1 cellular context compared by ENCODE assay signal in the genomic region with DNA sequence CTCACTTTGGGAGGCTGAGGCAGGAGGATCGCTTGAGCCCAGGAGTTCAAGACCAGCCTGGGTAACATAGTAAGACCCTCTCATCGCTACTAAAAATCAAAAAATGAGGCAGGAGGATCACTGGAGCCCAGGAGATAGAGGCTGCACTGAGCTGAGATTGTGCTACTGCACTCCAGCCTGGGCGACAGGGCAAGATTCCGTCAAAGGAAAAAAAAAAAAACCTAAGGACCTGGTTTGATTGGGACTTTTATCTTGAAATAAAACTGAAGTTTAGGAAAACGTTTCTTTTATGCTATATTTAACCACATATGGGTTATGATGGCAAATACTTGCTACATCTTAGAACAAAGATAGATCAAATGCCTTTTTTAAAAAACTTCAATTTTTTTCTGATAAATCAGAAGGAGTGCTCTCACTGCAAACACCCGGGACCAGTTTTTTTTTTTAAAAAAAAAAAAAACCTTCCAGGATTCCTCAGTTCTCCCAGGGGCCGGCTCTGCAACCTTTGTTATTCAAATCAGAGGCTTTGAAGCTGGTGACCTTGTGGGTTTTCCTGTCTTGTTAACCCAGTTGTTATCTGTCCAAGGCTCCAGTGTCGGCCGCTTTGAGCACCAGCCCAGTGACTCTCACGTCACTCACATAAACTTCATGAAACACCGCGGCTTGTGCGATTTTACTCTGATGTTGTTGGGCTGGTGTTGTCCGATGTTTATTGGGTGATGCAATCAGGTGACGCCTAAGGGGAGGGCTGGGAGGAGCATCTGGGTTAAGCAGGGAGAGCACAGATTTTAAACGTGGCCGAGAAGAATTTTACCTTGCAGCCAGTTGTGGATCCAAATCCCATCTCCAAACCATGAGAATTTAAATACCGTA.
TF ChIP-seq lines count a peak whose summit lies in the region.

No MANE protein-coding gene starts in this region.

TF ChIP-seq in HepG2, 621 proteins besides CTCF, POLR2A, EP300 and RAD21 (continued from another document and continues in another):
- TF ChIP-seq, protein P1, sequence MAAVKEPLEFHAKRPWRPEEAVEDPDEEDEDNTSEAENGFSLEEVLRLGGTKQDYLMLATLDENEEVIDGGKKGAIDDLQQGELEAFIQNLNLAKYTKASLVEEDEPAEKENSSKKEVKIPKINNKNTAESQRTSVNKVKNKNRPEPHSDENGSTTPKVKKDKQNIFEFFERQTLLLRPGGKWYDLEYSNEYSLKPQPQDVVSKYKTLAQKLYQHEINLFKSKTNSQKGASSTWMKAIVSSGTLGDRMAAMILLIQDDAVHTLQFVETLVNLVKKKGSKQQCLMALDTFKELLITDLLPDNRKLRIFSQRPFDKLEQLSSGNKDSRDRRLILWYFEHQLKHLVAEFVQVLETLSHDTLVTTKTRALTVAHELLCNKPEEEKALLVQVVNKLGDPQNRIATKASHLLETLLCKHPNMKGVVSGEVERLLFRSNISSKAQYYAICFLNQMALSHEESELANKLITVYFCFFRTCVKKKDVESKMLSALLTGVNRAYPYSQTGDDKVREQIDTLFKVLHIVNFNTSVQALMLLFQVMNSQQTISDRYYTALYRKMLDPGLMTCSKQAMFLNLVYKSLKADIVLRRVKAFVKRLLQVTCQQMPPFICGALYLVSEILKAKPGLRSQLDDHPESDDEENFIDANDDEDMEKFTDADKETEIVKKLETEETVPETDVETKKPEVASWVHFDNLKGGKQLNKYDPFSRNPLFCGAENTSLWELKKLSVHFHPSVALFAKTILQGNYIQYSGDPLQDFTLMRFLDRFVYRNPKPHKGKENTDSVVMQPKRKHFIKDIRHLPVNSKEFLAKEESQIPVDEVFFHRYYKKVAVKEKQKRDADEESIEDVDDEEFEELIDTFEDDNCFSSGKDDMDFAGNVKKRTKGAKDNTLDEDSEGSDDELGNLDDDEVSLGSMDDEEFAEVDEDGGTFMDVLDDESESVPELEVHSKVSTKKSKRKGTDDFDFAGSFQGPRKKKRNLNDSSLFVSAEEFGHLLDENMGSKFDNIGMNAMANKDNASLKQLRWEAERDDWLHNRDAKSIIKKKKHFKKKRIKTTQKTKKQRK (IDR thresholded peaks at IDR 0.05; ENCODE audit: low read length) = no peak
- TF ChIP-seq PHF20 (CRISPR knock-in tag; IDR thresholded peaks at IDR 0.05) (no peak), ZSCAN30 (CRISPR knock-in tag; IDR thresholded peaks at IDR 0.05) (no peak), NR1H2 (CRISPR knock-in tag; IDR thresholded peaks at IDR 0.05; ENCODE audit: borderline replicate concordance, low read depth) (no peak), ZNF274 (CRISPR knock-in tag; IDR thresholded peaks at IDR 0.05) (no peak), KDM3A (CRISPR knock-in tag; IDR thresholded peaks at IDR 0.05; ENCODE audit: low read depth) (0 out of 2 replicates have a peak, but pooled peaks have one; percentile 25), ARNT (IDR thresholded peaks at IDR 0.05) (no peak), ARID2 (CRISPR knock-in tag; IDR thresholded peaks at IDR 0.05; ENCODE audit: borderline replicate concordance) (no peak), ZNF326 (CRISPR knock-in tag; IDR thresholded peaks at IDR 0.05; ENCODE audit: borderline replicate concordance) (no peak), GLI4 (CRISPR knock-in tag; IDR thresholded peaks at IDR 0.05; ENCODE audit: borderline replicate concordance) (no peak), FOXA3 (CRISPR knock-in tag; IDR thresholded peaks at IDR 0.05) (peak; percentile 90), ZSCAN9 (CRISPR knock-in tag; IDR thresholded peaks at IDR 0.05; ENCODE audit: borderline replicate concordance) (0 out of 2 replicates have a peak, but pooled peaks have one; percentile 45), MATR3 (CRISPR knock-in tag; IDR thresholded peaks at IDR 0.05) (no peak), HES4 (CRISPR knock-in tag; IDR thresholded peaks at IDR 0.05; ENCODE audit: borderline replicate concordance) (no peak), SRSF9 (IDR thresholded peaks at IDR 0.05; ENCODE audit: borderline replicate concordance, insufficient read depth, low read depth, low read length, poor library complexity, severe bottlenecking) (no peak), RORA (CRISPR knock-in tag; IDR thresholded peaks at IDR 0.05) (no peak), ZFP36 (IDR thresholded peaks at IDR 0.05; ENCODE audit: borderline replicate concordance, low read depth, low read length, partially characterized antibody) (no peak), ZNF776 (CRISPR knock-in tag; IDR thresholded peaks at IDR 0.05) (no peak)
- TF ChIP-seq, protein P2, sequence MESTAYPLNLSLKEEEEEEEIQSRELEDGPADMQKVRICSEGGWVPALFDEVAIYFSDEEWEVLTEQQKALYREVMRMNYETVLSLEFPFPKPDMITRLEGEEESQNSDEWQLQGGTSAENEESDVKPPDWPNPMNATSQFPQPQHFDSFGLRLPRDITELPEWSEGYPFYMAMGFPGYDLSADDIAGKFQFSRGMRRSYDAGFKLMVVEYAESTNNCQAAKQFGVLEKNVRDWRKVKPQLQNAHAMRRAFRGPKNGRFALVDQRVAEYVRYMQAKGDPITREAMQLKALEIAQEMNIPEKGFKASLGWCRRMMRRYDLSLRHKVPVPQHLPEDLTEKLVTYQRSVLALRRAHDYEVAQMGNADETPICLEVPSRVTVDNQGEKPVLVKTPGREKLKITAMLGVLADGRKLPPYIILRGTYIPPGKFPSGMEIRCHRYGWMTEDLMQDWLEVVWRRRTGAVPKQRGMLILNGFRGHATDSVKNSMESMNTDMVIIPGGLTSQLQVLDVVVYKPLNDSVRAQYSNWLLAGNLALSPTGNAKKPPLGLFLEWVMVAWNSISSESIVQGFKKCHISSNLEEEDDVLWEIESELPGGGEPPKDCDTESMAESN (CRISPR knock-in tag; conservative IDR thresholded peaks at IDR 0.05) = no peak
- TF ChIP-seq, protein P3, sequence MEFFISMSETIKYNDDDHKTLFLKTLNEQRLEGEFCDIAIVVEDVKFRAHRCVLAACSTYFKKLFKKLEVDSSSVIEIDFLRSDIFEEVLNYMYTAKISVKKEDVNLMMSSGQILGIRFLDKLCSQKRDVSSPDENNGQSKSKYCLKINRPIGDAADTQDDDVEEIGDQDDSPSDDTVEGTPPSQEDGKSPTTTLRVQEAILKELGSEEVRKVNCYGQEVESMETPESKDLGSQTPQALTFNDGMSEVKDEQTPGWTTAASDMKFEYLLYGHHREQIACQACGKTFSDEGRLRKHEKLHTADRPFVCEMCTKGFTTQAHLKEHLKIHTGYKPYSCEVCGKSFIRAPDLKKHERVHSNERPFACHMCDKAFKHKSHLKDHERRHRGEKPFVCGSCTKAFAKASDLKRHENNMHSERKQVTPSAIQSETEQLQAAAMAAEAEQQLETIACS (CRISPR knock-in tag; IDR thresholded peaks at IDR 0.05) = no peak
- TF ChIP-seq, protein P4, sequence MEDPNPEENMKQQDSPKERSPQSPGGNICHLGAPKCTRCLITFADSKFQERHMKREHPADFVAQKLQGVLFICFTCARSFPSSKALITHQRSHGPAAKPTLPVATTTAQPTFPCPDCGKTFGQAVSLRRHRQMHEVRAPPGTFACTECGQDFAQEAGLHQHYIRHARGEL (CRISPR knock-in tag; IDR thresholded peaks at IDR 0.05) = no peak
- TF ChIP-seq, protein P5, sequence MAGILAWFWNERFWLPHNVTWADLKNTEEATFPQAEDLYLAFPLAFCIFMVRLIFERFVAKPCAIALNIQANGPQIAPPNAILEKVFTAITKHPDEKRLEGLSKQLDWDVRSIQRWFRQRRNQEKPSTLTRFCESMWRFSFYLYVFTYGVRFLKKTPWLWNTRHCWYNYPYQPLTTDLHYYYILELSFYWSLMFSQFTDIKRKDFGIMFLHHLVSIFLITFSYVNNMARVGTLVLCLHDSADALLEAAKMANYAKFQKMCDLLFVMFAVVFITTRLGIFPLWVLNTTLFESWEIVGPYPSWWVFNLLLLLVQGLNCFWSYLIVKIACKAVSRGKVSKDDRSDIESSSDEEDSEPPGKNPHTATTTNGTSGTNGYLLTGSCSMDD (CRISPR knock-in tag; IDR thresholded peaks at IDR 0.05) = no peak
- TF ChIP-seq, protein P6, sequence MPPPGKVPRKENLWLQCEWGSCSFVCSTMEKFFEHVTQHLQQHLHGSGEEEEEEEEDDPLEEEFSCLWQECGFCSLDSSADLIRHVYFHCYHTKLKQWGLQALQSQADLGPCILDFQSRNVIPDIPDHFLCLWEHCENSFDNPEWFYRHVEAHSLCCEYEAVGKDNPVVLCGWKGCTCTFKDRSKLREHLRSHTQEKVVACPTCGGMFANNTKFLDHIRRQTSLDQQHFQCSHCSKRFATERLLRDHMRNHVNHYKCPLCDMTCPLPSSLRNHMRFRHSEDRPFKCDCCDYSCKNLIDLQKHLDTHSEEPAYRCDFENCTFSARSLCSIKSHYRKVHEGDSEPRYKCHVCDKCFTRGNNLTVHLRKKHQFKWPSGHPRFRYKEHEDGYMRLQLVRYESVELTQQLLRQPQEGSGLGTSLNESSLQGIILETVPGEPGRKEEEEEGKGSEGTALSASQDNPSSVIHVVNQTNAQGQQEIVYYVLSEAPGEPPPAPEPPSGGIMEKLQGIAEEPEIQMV (CRISPR knock-in tag; IDR thresholded peaks at IDR 0.05; ENCODE audit: low read depth) = no peak
- TF ChIP-seq, protein P7, sequence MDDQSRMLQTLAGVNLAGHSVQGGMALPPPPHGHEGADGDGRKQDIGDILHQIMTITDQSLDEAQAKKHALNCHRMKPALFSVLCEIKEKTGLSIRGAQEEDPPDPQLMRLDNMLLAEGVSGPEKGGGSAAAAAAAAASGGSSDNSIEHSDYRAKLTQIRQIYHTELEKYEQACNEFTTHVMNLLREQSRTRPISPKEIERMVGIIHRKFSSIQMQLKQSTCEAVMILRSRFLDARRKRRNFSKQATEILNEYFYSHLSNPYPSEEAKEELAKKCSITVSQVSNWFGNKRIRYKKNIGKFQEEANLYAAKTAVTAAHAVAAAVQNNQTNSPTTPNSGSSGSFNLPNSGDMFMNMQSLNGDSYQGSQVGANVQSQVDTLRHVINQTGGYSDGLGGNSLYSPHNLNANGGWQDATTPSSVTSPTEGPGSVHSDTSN (CRISPR knock-in tag; IDR thresholded peaks at IDR 0.05; ENCODE audit: borderline replicate concordance) = no peak
- TF ChIP-seq, protein P8, sequence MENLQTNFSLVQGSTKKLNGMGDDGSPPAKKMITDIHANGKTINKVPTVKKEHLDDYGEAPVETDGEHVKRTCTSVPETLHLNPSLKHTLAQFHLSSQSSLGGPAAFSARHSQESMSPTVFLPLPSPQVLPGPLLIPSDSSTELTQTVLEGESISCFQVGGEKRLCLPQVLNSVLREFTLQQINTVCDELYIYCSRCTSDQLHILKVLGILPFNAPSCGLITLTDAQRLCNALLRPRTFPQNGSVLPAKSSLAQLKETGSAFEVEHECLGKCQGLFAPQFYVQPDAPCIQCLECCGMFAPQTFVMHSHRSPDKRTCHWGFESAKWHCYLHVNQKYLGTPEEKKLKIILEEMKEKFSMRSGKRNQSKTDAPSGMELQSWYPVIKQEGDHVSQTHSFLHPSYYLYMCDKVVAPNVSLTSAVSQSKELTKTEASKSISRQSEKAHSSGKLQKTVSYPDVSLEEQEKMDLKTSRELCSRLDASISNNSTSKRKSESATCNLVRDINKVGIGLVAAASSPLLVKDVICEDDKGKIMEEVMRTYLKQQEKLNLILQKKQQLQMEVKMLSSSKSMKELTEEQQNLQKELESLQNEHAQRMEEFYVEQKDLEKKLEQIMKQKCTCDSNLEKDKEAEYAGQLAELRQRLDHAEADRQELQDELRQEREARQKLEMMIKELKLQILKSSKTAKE (CRISPR knock-in tag; IDR thresholded peaks at IDR 0.05; ENCODE audit: borderline replicate concordance) = peak; percentile 40; the same call in 1 of the 2 replicates
- TF ChIP-seq, protein P9, sequence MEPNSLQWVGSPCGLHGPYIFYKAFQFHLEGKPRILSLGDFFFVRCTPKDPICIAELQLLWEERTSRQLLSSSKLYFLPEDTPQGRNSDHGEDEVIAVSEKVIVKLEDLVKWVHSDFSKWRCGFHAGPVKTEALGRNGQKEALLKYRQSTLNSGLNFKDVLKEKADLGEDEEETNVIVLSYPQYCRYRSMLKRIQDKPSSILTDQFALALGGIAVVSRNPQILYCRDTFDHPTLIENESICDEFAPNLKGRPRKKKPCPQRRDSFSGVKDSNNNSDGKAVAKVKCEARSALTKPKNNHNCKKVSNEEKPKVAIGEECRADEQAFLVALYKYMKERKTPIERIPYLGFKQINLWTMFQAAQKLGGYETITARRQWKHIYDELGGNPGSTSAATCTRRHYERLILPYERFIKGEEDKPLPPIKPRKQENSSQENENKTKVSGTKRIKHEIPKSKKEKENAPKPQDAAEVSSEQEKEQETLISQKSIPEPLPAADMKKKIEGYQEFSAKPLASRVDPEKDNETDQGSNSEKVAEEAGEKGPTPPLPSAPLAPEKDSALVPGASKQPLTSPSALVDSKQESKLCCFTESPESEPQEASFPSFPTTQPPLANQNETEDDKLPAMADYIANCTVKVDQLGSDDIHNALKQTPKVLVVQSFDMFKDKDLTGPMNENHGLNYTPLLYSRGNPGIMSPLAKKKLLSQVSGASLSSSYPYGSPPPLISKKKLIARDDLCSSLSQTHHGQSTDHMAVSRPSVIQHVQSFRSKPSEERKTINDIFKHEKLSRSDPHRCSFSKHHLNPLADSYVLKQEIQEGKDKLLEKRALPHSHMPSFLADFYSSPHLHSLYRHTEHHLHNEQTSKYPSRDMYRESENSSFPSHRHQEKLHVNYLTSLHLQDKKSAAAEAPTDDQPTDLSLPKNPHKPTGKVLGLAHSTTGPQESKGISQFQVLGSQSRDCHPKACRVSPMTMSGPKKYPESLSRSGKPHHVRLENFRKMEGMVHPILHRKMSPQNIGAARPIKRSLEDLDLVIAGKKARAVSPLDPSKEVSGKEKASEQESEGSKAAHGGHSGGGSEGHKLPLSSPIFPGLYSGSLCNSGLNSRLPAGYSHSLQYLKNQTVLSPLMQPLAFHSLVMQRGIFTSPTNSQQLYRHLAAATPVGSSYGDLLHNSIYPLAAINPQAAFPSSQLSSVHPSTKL (CRISPR knock-in tag; IDR thresholded peaks at IDR 0.05) = peak; percentile 88
- TF ChIP-seq, protein P10, sequence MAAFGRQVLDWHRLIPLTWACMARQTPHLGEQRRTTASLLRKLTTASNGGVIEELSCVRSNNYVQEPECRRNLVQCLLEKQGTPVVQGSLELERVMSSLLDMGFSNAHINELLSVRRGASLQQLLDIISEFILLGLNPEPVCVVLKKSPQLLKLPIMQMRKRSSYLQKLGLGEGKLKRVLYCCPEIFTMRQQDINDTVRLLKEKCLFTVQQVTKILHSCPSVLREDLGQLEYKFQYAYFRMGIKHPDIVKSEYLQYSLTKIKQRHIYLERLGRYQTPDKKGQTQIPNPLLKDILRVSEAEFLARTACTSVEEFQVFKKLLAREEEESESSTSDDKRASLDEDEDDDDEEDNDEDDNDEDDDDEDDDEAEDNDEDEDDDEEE (CRISPR knock-in tag; IDR thresholded peaks at IDR 0.05) = no peak
- TF ChIP-seq, protein P11, sequence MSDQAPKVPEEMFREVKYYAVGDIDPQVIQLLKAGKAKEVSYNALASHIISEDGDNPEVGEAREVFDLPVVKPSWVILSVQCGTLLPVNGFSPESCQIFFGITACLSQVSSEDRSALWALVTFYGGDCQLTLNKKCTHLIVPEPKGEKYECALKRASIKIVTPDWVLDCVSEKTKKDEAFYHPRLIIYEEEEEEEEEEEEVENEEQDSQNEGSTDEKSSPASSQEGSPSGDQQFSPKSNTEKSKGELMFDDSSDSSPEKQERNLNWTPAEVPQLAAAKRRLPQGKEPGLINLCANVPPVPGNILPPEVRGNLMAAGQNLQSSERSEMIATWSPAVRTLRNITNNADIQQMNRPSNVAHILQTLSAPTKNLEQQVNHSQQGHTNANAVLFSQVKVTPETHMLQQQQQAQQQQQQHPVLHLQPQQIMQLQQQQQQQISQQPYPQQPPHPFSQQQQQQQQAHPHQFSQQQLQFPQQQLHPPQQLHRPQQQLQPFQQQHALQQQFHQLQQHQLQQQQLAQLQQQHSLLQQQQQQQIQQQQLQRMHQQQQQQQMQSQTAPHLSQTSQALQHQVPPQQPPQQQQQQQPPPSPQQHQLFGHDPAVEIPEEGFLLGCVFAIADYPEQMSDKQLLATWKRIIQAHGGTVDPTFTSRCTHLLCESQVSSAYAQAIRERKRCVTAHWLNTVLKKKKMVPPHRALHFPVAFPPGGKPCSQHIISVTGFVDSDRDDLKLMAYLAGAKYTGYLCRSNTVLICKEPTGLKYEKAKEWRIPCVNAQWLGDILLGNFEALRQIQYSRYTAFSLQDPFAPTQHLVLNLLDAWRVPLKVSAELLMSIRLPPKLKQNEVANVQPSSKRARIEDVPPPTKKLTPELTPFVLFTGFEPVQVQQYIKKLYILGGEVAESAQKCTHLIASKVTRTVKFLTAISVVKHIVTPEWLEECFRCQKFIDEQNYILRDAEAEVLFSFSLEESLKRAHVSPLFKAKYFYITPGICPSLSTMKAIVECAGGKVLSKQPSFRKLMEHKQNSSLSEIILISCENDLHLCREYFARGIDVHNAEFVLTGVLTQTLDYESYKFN (CRISPR knock-in tag; conservative IDR thresholded peaks at IDR 0.05) = peak; percentile 81
